8 cellular contexts compared by ENCODE assay signal in genomic region chr22:37608477-37609239, GRCh38.
DNase-seq lines count a peak whose midpoint lies in the region; ATAC-seq lines count a peak whose summit lies in the region.

A gene with protein sequence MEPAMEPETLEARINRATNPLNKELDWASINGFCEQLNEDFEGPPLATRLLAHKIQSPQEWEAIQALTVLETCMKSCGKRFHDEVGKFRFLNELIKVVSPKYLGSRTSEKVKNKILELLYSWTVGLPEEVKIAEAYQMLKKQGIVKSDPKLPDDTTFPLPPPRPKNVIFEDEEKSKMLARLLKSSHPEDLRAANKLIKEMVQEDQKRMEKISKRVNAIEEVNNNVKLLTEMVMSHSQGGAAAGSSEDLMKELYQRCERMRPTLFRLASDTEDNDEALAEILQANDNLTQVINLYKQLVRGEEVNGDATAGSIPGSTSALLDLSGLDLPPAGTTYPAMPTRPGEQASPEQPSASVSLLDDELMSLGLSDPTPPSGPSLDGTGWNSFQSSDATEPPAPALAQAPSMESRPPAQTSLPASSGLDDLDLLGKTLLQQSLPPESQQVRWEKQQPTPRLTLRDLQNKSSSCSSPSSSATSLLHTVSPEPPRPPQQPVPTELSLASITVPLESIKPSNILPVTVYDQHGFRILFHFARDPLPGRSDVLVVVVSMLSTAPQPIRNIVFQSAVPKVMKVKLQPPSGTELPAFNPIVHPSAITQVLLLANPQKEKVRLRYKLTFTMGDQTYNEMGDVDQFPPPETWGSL (plus strand): TSS chr22:37608834. CDS start chr22:37608861, 27 bp downstream.

- peak; percentile 77 for ATAC-seq in GM19372 (IDR thresholded peaks at IDR 0.05; ENCODE audit: low read depth, unreplicated experiment)
- ATAC-seq in HG03521 (IDR thresholded peaks at IDR 0.05; ENCODE audit: unreplicated experiment) = peak; percentile 84

- DNase-seq in C1 segment of cervical spinal cord (lab: John Stamatoyannopoulos, UW) (peak; percentile 61 to 100 (median 94)), NCI-H748 (lab: John Stamatoyannopoulos, UW; ENCODE audit: unreplicated experiment) (peak; percentile 96), cortex of kidney (lab: John Stamatoyannopoulos, UW) (peak; percentile 79), left kidney (ENCODE audit: low read depth, low spot score) (peak; percentile 99)
- peak; percentile 95 for DNase-seq in activated CD4-positive, alpha-beta T cell treated with anti-CD3 and anti-CD28 coated beads, Interleukin-2, amount 50 U/mL, for 1 hour
- DNase-seq in stimulated activated CD4-positive, alpha-beta T cell treated with anti-CD3 and anti-CD28 coated beads, Interleukin-1b, Interleukin-23, amount 100 ng/mL, for 48 hours = peak; percentile 97

Comparison
In these comparisons a context has a peak if more than half of its experiments do, and no peak if none do; other contexts are left out.
1. Peak in every context shown above with its lines: DNase-seq and ATAC-seq.